1 cellular context compared by ENCODE assay signal in genomic region chr14:23559010-23559920, GRCh38.
A peak's percentile ranks its signal among the peaks of the same experiment; 100 is the strongest.
TF ChIP-seq lines count a peak whose summit lies in the region.

No MANE protein-coding gene starts in this region.

TF ChIP-seq in K562, 482 proteins besides CTCF, POLR2A, EP300 and RAD21 (continues in another document):
- no peak for TF ChIP-seq CREM (IDR thresholded peaks at IDR 0.05; ENCODE audit: low read depth)
- TF ChIP-seq HMBOX1 (IDR thresholded peaks at IDR 0.05), result no peak
- TF ChIP-seq MBD2 (IDR thresholded peaks at IDR 0.05; ENCODE audit: borderline replicate concordance, low read depth), result no peak
- no peak for TF ChIP-seq NELFE (IDR thresholded peaks at IDR 0.05; ENCODE audit: insufficient read depth, insufficient read length)
- TF ChIP-seq ID3 (CRISPR knock-in tag; IDR thresholded peaks at IDR 0.05), result no peak
- TF ChIP-seq ID3 (tag; IDR thresholded peaks at IDR 0.05), result no peak
- peak; percentile 50; the same call in 1 of the 2 replicates for TF ChIP-seq ZBTB33 (CRISPR knock-in tag; IDR thresholded peaks at IDR 0.05)
- TF ChIP-seq ZNF23 (CRISPR knock-in tag; IDR thresholded peaks at IDR 0.05), result no peak
- TF ChIP-seq MNT (conservative IDR thresholded peaks at IDR 0.05), result no peak
- no peak for TF ChIP-seq ZNF263 (CRISPR knock-in tag; IDR thresholded peaks at IDR 0.05; ENCODE audit: borderline replicate concordance)
- no peak for TF ChIP-seq PPARD (CRISPR knock-in tag; IDR thresholded peaks at IDR 0.05)
- peak; percentile 34; the same call in 1 of the 2 replicates for TF ChIP-seq EGR1 (conservative IDR thresholded peaks at IDR 0.05)
- no peak; a peak in 1 of 4 replicates for TF ChIP-seq SRF (CRISPR knock-in tag; IDR thresholded peaks at IDR 0.05)
- no peak for TF ChIP-seq THAP12 (CRISPR knock-in tag; IDR thresholded peaks at IDR 0.05)
- peak; percentile 28; the same call in 1 of the 2 replicates for TF ChIP-seq VEZF1 (CRISPR knock-in tag; IDR thresholded peaks at IDR 0.05)
- no peak for TF ChIP-seq POLR3A (IDR thresholded peaks at IDR 0.05; ENCODE audit: borderline replicate concordance, extremely low read depth, insufficient read depth, insufficient read length)
- peak; percentile 65 for TF ChIP-seq SMC3 (conservative IDR thresholded peaks at IDR 0.05; ENCODE audit: insufficient read depth, low read depth, low read length)
- no peak for TF ChIP-seq KLF10 (CRISPR knock-in tag; IDR thresholded peaks at IDR 0.05)
- no peak for TF ChIP-seq ZBED1 (IDR thresholded peaks at IDR 0.05)
- TF ChIP-seq RBM39 (optimal IDR thresholded peaks at IDR 0.05; ENCODE audit: low read depth, low read length), result no peak
- TF ChIP-seq ARHGAP35 (IDR thresholded peaks at IDR 0.05; ENCODE audit: partially characterized antibody), result no peak
- no peak for TF ChIP-seq PTTG1 (tag; IDR thresholded peaks at IDR 0.05; ENCODE audit: low read depth)
- TF ChIP-seq NONO (IDR thresholded peaks at IDR 0.05; ENCODE audit: low read depth in 2 of 2, low read length in 1 of 2), result 0 out of 4 replicates have a peak, but pooled peaks of 1 of the 2 experiments have one; percentile 9
- TF ChIP-seq DEAF1 (CRISPR knock-in tag; IDR thresholded peaks at IDR 0.05), result peak; percentile 48; the same call in 1 of the 2 replicates
- TF ChIP-seq MAZ (CRISPR knock-in tag; conservative IDR thresholded peaks at IDR 0.05 in 1 of 2, IDR thresholded peaks at IDR 0.05 in 1 of 2), result no peak
- no peak for TF ChIP-seq ZNF274 (IDR thresholded peaks at IDR 0.05; ENCODE audit: borderline replicate concordance, low read depth, low read length)
- no peak for TF ChIP-seq ZMIZ1 (IDR thresholded peaks at IDR 0.05; ENCODE audit: low read depth in 2 of 2, low read length in 2 of 2)
- TF ChIP-seq ZNF3 (CRISPR knock-in tag; IDR thresholded peaks at IDR 0.05), result no peak
- no peak for TF ChIP-seq USF2 (CRISPR knock-in tag; IDR thresholded peaks at IDR 0.05)
- TF ChIP-seq KLF16 (IDR thresholded peaks at IDR 0.05), result 0 out of 2 replicates have a peak, but pooled peaks have one; percentile 25
- TF ChIP-seq BRF2 (IDR thresholded peaks at IDR 0.05; ENCODE audit: borderline replicate concordance, insufficient read depth, insufficient read length), result no peak
- no peak for TF ChIP-seq NCOA1 (IDR thresholded peaks at IDR 0.05; ENCODE audit: low read depth)
- TF ChIP-seq PML (IDR thresholded peaks at IDR 0.05; ENCODE audit: low read length), result no peak
- peak; percentile 61 for TF ChIP-seq CTCFL (IDR thresholded peaks at IDR 0.05; ENCODE audit: borderline replicate concordance, insufficient read depth, low read depth, low read length, poor library complexity, severe bottlenecking)
- no peak for TF ChIP-seq BRF1 (IDR thresholded peaks at IDR 0.05; ENCODE audit: borderline replicate concordance, extremely low read depth, insufficient read length)
- no peak for TF ChIP-seq ATF7 (IDR thresholded peaks at IDR 0.05)
- TF ChIP-seq SRSF1 (IDR thresholded peaks at IDR 0.05; ENCODE audit: low read depth, low read length), result no peak
- TF ChIP-seq ZNF280B (CRISPR knock-in tag; IDR thresholded peaks at IDR 0.05), result no peak
- no peak for TF ChIP-seq ZNF124 (CRISPR knock-in tag; IDR thresholded peaks at IDR 0.05)
